ENCODE assay signal across 14 cellular contexts in the genomic region with DNA sequence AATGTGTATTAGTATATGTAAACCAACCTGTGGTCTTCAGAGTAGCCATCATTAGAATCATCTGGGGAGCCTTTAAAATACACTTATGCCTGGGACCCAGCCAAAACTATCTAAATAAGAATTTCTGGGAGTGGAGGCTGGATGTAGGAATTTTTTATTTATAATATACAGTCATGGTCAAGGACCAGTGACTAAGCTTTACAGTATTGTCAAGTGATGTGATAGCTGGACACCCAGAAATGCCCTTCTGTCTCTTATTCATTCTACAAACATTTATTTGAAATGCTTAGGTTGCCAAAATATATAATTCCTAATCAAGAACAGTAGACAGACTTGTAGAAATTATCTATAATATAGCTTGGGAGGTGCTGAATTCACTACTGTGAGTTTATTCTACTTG.
DNase-seq lines count a peak whose midpoint lies in the region; ATAC-seq lines count a peak whose summit lies in the region.
"Had no signal": no experiment of that assay in that cellular context is flagged by ENCODE, and none has a peak within 500 bp of the region (broad histone marks: within the 10 kb centered on the region; RNA-seq: fewer than 3 reads in every experiment).

No MANE protein-coding gene starts in this region.

- H3K27ac Mint-ChIP-seq in activated naive CD8-positive, alpha-beta T cell = peak overlapping the region; percentile 86

- no peaks in the 10 kb centered on the region for H3K27me3 Mint-ChIP-seq in activated naive CD8-positive, alpha-beta T cell

- ATAC-seq in HG03354 (IDR thresholded peaks at IDR 0.05; ENCODE audit: poor library complexity, severe bottlenecking, unreplicated experiment) = no peak
- ATAC-seq: body of pancreas, esophagus mucosa, left colon had no signal

- no peaks in the 10 kb centered on the region for H3K27me3 ChIP-seq in ACC112 (ENCODE audit: insufficient read depth, low read length)
- H3K27me3 ChIP-seq: body of pancreas had no signal

- H3K9me3 Mint-ChIP-seq in activated naive CD8-positive, alpha-beta T cell (ENCODE audit: low read depth) = no peaks in the 10 kb centered on the region

- peaks cover 81% of the 10 kb centered on the region for H3K4me1 Mint-ChIP-seq in activated naive CD8-positive, alpha-beta T cell (ENCODE audit: low read depth)

- peaks cover 11% of the 10 kb centered on the region for H3K36me3 Mint-ChIP-seq in activated naive CD8-positive, alpha-beta T cell

- H2AFZ ChIP-seq in ACC112 (ENCODE audit: low read length, unreplicated experiment) = no peak overlapping the region

- peaks cover 3% of the 10 kb centered on the region; the same call in 1 of the 2 replicates for H3K36me3 ChIP-seq in ACC112 (ENCODE audit: insufficient read depth, low read length)
- H3K36me3 ChIP-seq: prostate gland had no signal

- peak overlapping the region; percentile 30 for H3K4me3 Mint-ChIP-seq in activated naive CD8-positive, alpha-beta T cell

- peaks cover 84% of the 10 kb centered on the region for H3K4me1 ChIP-seq in ACC112 (ENCODE audit: control insufficient read depth, insufficient read depth, low read length, unreplicated experiment)

- peaks cover 88% of the 10 kb centered on the region for H3K79me2 ChIP-seq in ACC112 (ENCODE audit: control insufficient read depth, insufficient read depth, low read length, unreplicated experiment)

- DNase-seq in GM03348 (ENCODE audit: low spot score) = peak; percentile 18
- peak; percentile 52 for DNase-seq in kidney tubule cell (ENCODE audit: low spot score)
- DNase-seq in putamen (ENCODE audit: low spot score) = no peak
- no peak for DNase-seq in NK-92 treated with Interleukin-12 subunit alpha and Interleukin-12 subunit beta, amount 100 ng/mL, for 24 hours (lab: John Stamatoyannopoulos, UW)
- DNase-seq in GDM1 (lab: John Stamatoyannopoulos, UW) = no peak
- DNase-seq: body of pancreas, left colon, NCI-H345, SHP77 had no signal

- H3K4me3 ChIP-seq in ACC112 (ENCODE audit: low read depth, low read length) = peak overlapping the region; percentile 34; the same call in 1 of the 2 replicates
- H3K4me3 ChIP-seq: body of pancreas, prostate gland had no signal

- H3K27ac ChIP-seq in ACC112 (ENCODE audit: low read depth, low read length) = peak overlapping the region; percentile 82
- H3K27ac ChIP-seq: body of pancreas, prostate gland had no signal

Comparison
In these comparisons a context has a peak if more than half of its experiments do, and no peak if none do; other contexts are left out.
1. DNase-seq: peak in GM03348 (single experiment) and kidney tubule cell (single experiment); none in putamen (single experiment), NK-92 treated with Interleukin-12 subunit alpha and Interleukin-12 subunit beta, amount 100 ng/mL, for 24 hours (single experiment) and GDM1 (single experiment).